In the genomic region with DNA sequence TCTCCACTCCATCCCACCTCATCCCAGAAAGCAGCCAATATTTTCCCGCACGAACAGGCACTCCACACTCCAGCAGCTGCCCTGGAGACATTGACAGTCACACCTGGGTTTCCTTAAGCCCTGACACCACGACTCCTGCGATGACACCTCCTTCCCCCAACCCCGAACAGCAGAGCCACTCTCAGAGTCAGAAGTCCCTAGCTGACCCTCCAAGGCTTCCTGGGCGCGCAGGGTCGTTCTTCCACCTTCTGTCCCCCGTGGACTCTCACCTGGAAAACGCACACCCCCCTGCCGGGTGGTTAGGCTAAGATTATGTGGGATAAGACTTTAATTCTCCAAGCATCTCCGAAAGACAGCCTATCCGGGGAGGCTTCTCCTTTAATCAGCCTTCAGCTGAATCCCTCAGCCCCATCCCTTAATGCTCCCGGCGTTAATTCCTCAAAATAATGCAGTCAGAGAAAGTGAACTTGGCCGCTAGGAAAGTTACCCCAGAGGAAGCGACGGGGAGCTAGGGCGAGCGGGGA, we compare ENCODE assay signal across 8 cellular contexts. TPM values are rescaled to one million over a fixed set of nuclear protein-coding genes. Genes with fewer than 3 reads are reported as not detected.
A peak's percentile ranks its signal among the peaks of the same experiment; 100 is the strongest.
DNase-seq lines count a peak whose midpoint lies in the region; ATAC-seq and TF ChIP-seq lines count a peak whose summit lies in the region.

No MANE protein-coding gene starts in this region.

- TF ChIP-seq POLR2A in transverse colon (IDR thresholded peaks at IDR 0.05), result no peak

- H3K9me3 ChIP-seq in OCI-LY7 (ENCODE audit: low read length) (no peaks in the 10 kb centered on the region), transverse colon (no peaks in the 10 kb centered on the region)

- H3K9ac ChIP-seq in mesendoderm (ENCODE audit: low read length), result peak overlapping the region; percentile 60

- no peak overlapping the region for H2AFZ ChIP-seq in OCI-LY7 (ENCODE audit: low read length)

- H3K4ac ChIP-seq in mesendoderm (ENCODE audit: low read depth, low read length), result no peak overlapping the region

- H3K56ac ChIP-seq in mesendoderm (ENCODE audit: low read length), result peak overlapping the region; percentile 56

- H3K4me2 ChIP-seq in OCI-LY7 (ENCODE audit: low read length), result peak overlapping the region; percentile 82
- peak overlapping the region; percentile 72 for H3K4me2 ChIP-seq in mesendoderm (ENCODE audit: low read length)

- H3K4me3 ChIP-seq in OCI-LY7 (ENCODE audit: low read depth, low read length, poor library complexity, severe bottlenecking), result peak overlapping the region; percentile 76
- H3K4me3 ChIP-seq in mesendoderm (ENCODE audit: low read length), result peak overlapping the region; percentile 49
- H3K4me3 ChIP-seq in transverse colon, result peak overlapping the region; percentile 87 to 92 (median 91)

- peak overlapping the region; percentile 69 for H3K4me3 Mint-ChIP-seq in chondrocyte (ENCODE audit: unreplicated experiment)

- no peaks in the 10 kb centered on the region; the same call in 1 of the 2 replicates for H4K20me1 ChIP-seq in OCI-LY7 (ENCODE audit: insufficient read depth, low read length)

- peaks cover 8% of the 10 kb centered on the region for H3K79me1 ChIP-seq in mesendoderm (ENCODE audit: low read length)

- BruUV-seq in OCI-LY7 (replicated peaks; lab: Mats Ljungman, UMichigan), result no TSS peak

- no peak overlapping the region for H4K8ac ChIP-seq in mesendoderm (ENCODE audit: low read depth, low read length)

- CTCF ChIA-PET in OCI-LY7 (lab: Charles Lee; ENCODE audit: unreplicated experiment), result no interaction called here

- WGBS in mesendoderm (ENCODE audit: extremely low coverage, insufficient coverage, low lambda C conversion rate), result no CpG with 5 or more reads among the region's 20 CpGs
- 7 to 32% methylated on average over 2 to 20 of the region's 20 CpGs for WGBS in transverse colon (ENCODE audit: low coverage in 1 of 2), 2 donors

- H2BK120ac ChIP-seq in mesendoderm (ENCODE audit: low read depth, low read length), result no peak overlapping the region

- no peaks in the 10 kb centered on the region for H3K9me2 ChIP-seq in OCI-LY7 (ENCODE audit: insufficient read depth, low read length)

- no peak for TF ChIP-seq EP300 in transverse colon (IDR thresholded peaks at IDR 0.05; ENCODE audit: low read depth)

- DNase-seq in Right ventricle myocardium superior, result no peak
- DNase-seq in Right ventricle myocardium inferior (ENCODE audit: missing footprints), result no peak
- DNase-seq in OCI-LY7 (ENCODE audit: low spot score), result peak; percentile 3
- DNase-seq in chondrocyte (ENCODE audit: low spot score), result no peak
- DNase-seq in mesendoderm, result peak; percentile 63
- DNase-seq in transverse colon, result no peak
- DNase-seq in GF-D8 (lab: John Stamatoyannopoulos, UW), result no peak

- ATAC-seq in Right ventricle myocardium superior (ENCODE audit: poor library complexity) (peak; percentile 13), Right ventricle myocardium inferior (no peak), HG03469 (IDR thresholded peaks at IDR 0.05; ENCODE audit: unreplicated experiment) (no peak)

- H3K27me3 Mint-ChIP-seq in chondrocyte (ENCODE audit: low read depth), result no peaks in the 10 kb centered on the region

- H3K36me3 ChIP-seq in OCI-LY7 (ENCODE audit: insufficient read depth, low read length) (no peaks in the 10 kb centered on the region), mesendoderm (ENCODE audit: control insufficient read depth, insufficient read depth, low read length) (no peaks in the 10 kb centered on the region), transverse colon (no peaks in the 10 kb centered on the region)

- no peak overlapping the region for H3K27ac ChIP-seq in OCI-LY7 (ENCODE audit: low read depth, low read length, poor library complexity, severe bottlenecking)
- no peak overlapping the region for H3K27ac ChIP-seq in mesendoderm (ENCODE audit: low read depth, low read length)
- peak overlapping the region; percentile 87 to 88 (median 87) for H3K27ac ChIP-seq in transverse colon

- no peak overlapping the region for H3K18ac ChIP-seq in mesendoderm (ENCODE audit: low read length)

- H3K4me1 ChIP-seq in OCI-LY7 (ENCODE audit: insufficient read depth, low read length, poor library complexity, severe bottlenecking) (peaks cover 9% of the 10 kb centered on the region), mesendoderm (ENCODE audit: control insufficient read depth, low read depth, low read length) (peaks cover 8% of the 10 kb centered on the region), transverse colon (peaks cover 12 to 68% (median 35%) of the 10 kb centered on the region in 4 donors)

- H2BK5ac ChIP-seq in mesendoderm (ENCODE audit: low read length), result no peak overlapping the region

- intact Hi-C loops in Right ventricle myocardium superior (cut with DNase I) (no loop called here), Right ventricle myocardium inferior (cut with DNase I) (loop anchor here (10.0 kb wide), 1 partner anchor 46 kb away; no protein-coding TSS in a partner anchor), OCI-LY7 (cut with micrococcal nuclease; ENCODE audit: unreplicated experiment) (no loop called here), transverse colon (cut with DNase I; ENCODE audit: low total_unique reads) (no loop called here)

- in situ Hi-C loops in transverse colon (cut with MboI; ENCODE audit: low pct_ligation_motif_present in 1 of 4, low pct_unique_long_range_greater_than_20kb in 1 of 4, low sequenced_read_pairs in 3 of 4), result no loop called here

- no peaks in the 10 kb centered on the region for H3K9me3 Mint-ChIP-seq in chondrocyte (ENCODE audit: low read depth)

- no peaks in the 10 kb centered on the region for H3K36me3 Mint-ChIP-seq in chondrocyte (ENCODE audit: low read depth)

- H3K27me3 ChIP-seq in mesendoderm (ENCODE audit: insufficient read depth, low read length, poor library complexity) (no peaks in the 10 kb centered on the region), transverse colon (no peaks in the 10 kb centered on the region)

- H3K23ac ChIP-seq in mesendoderm (ENCODE audit: low read length), result no peak overlapping the region

- H3K4me1 Mint-ChIP-seq in chondrocyte (ENCODE audit: low read depth), result peaks cover 38% of the 10 kb centered on the region

- H2BK15ac ChIP-seq in mesendoderm (replicated peaks; ENCODE audit: low read depth), result no peak overlapping the region

- TF ChIP-seq CTCF in OCI-LY7 (conservative IDR thresholded peaks at IDR 0.05; ENCODE audit: low read length), result no peak
- no peak for TF ChIP-seq CTCF in chondrocyte (IDR thresholded peaks at IDR 0.05)
- no peak for TF ChIP-seq CTCF in transverse colon (IDR thresholded peaks at IDR 0.05)

- POLR2A ChIA-PET in OCI-LY7 (lab: Charles Lee), result interaction anchor here (1.3 kb wide), 1 partner anchor 36 kb away, joined by 7 read pairs; a partner anchor contains a TSS

- no peak overlapping the region for H2AK5ac ChIP-seq in mesendoderm (ENCODE audit: low read length)

- peak overlapping the region; percentile 57 for H3K27ac Mint-ChIP-seq in chondrocyte (ENCODE audit: unreplicated experiment)

- H4K5ac ChIP-seq in mesendoderm (ENCODE audit: low read length), result no peak overlapping the region

- H3K79me2 ChIP-seq in OCI-LY7 (ENCODE audit: insufficient read depth, low read depth, low read length) (no peaks in the 10 kb centered on the region), mesendoderm (ENCODE audit: control insufficient read depth, insufficient read depth, low read length) (peaks cover 13% of the 10 kb centered on the region)

RNA-seq across cellular contexts. Expression of a gene that starts 1.1 kb away (rescaled TPM):
- total RNA-seq in Right ventricle myocardium superior, result 8.6 TPM
- 9.1 TPM for total RNA-seq in Right ventricle myocardium inferior
- total RNA-seq in OCI-LY7 (2014; rRNA removed; shearing (Covaris generic)), result 3.8 and 4.9 TPM in 2 replicates
- 9.7 and 9.9 TPM in 2 replicates for total RNA-seq in OCI-LY7 (2022)
- 8.0 to 9.2 TPM (median 8.5 TPM) in 3 replicates for total RNA-seq in chondrocyte
- 11.1 TPM for polyA plus RNA-seq in mesendoderm (2013, experiment 1 of 2)
- 10.9 TPM for polyA plus RNA-seq in mesendoderm (2013, experiment 2 of 2)
- total RNA-seq in transverse colon, result 10 to 100 TPM; 13.1 to 43.8 (median 30.7) TPM

RNA-seq across cellular contexts. Expression of a gene that starts 7.2 kb away (rescaled TPM):
- not detected for total RNA-seq in Right ventricle myocardium superior
- total RNA-seq in Right ventricle myocardium inferior, result not detected
- not detected in 2 replicates for total RNA-seq in OCI-LY7 (2014; rRNA removed; shearing (Covaris generic))
- total RNA-seq in OCI-LY7 (2022), result not detected in 2 replicates
- total RNA-seq in chondrocyte, result not detected in 3 replicates
- not detected for polyA plus RNA-seq in mesendoderm (2013, experiment 1 of 2)
- not detected for polyA plus RNA-seq in mesendoderm (2013, experiment 2 of 2)
- not detected for total RNA-seq in transverse colon

RNA-seq across cellular contexts. Expression of a gene that starts 37.2 kb away (rescaled TPM):
- total RNA-seq in Right ventricle myocardium superior (116 TPM), Right ventricle myocardium inferior (109 TPM), OCI-LY7 (2022) (157 and 178 TPM in 2 replicates), chondrocyte (100 to 114 TPM (median 102 TPM) in 3 replicates), transverse colon (10 to 100 TPM; 12.9 to 83.8 (median 50.7) TPM)
- total RNA-seq in OCI-LY7 (2014; rRNA removed; shearing (Covaris generic)), result 177 and 235 TPM in 2 replicates
- polyA plus RNA-seq in mesendoderm (2013, experiment 1 of 2), result 638 TPM
- polyA plus RNA-seq in mesendoderm (2013, experiment 2 of 2), result 630 TPM

Comparison
In these comparisons a context has a peak if more than half of its experiments do, and no peak if none do; other contexts are left out.
1. DNase-seq: peak in OCI-LY7 (single experiment) and mesendoderm (single experiment); none in Right ventricle myocardium superior (single experiment), Right ventricle myocardium inferior (single experiment), chondrocyte (single experiment), transverse colon (single experiment) and GF-D8 (single experiment).
2. H3K27ac ChIP-seq: peak in transverse colon (4 of 4); none in OCI-LY7 (single experiment) and mesendoderm (single experiment).
3. Peak in every context shown above with its lines, with median percentiles within 50 percentile points of each other: H3K4me3 ChIP-seq.